ENCODE assay signal across 12 cellular contexts in genomic region chr20:58722379-58722778, GRCh38.
"Had no signal": no experiment of that assay in that cellular context is flagged by ENCODE, and none has a peak within 500 bp of the region (broad histone marks: within the 10 kb centered on the region; RNA-seq: fewer than 3 reads in every experiment).

No MANE protein-coding gene starts in this region.

- H3K4me3 ChIP-seq: breast epithelium, heart right ventricle, neural progenitor cell, smooth muscle cell, tibial artery had no signal

- H3K4me3 Mint-ChIP-seq: activated T-cell treated with anti-CD3 and anti-CD28 coated beads, Interleukin-2, amount 50 U/mL, for 4 hours; neural progenitor cell; stimulated activated memory B cell treated with anti-CD40 and anti-IgM and Interleukin-4, amounts not matched to agents 10 μg/mL and 1 μg/mL and 100 μg/mL, for 72 hours; T-cell had no signal

- H3K36me3 Mint-ChIP-seq: neural progenitor cell; stimulated activated memory B cell treated with anti-CD40 and anti-IgM and Interleukin-4, amounts not matched to agents 10 μg/mL and 1 μg/mL and 100 μg/mL, for 72 hours had no signal

- H3K27ac Mint-ChIP-seq: stimulated activated memory B cell treated with anti-CD40 and anti-IgM and Interleukin-4, amounts not matched to agents 10 μg/mL and 1 μg/mL and 100 μg/mL, for 72 hours; T-cell had no signal

- ATAC-seq: activated T-cell treated with anti-CD3 and anti-CD28 coated beads, Interleukin-2, amount 50 U/mL, for 4 hours; stimulated activated memory B cell treated with anti-CD40 and anti-IgM and Interleukin-4, amounts not matched to agents 10 μg/mL and 1 μg/mL and 100 μg/mL, for 72 hours; T-cell had no signal

- H3K27me3 ChIP-seq: neural progenitor cell had no signal

- H3K79me2 ChIP-seq: parathyroid adenoma had no signal

- H3K4me1 Mint-ChIP-seq: stimulated activated memory B cell treated with anti-CD40 and anti-IgM and Interleukin-4, amounts not matched to agents 10 μg/mL and 1 μg/mL and 100 μg/mL, for 72 hours; T-cell had no signal

- H3K27ac ChIP-seq: breast epithelium, heart right ventricle, neural progenitor cell, parathyroid adenoma, tibial artery had no signal

- H3K36me3 ChIP-seq: breast epithelium, heart right ventricle, neural progenitor cell, tibial artery had no signal

- H3K4me1 ChIP-seq: breast epithelium, heart right ventricle, neural progenitor cell, parathyroid adenoma had no signal

- DNase-seq: activated CD4-positive, alpha-beta T cell treated with anti-CD3 and anti-CD28 coated beads for 48 hours; activated naive CD4-positive, alpha-beta T cell; activated T-cell treated with anti-CD3 and anti-CD28 coated beads, Interleukin-2, amount 50 U/mL, for 4 hours; foreskin melanocyte; heart right ventricle had no signal

- H3K4me2 ChIP-seq: neural progenitor cell, smooth muscle cell had no signal

- H2AFZ ChIP-seq: neural progenitor cell, parathyroid adenoma had no signal

- H3K9me3 Mint-ChIP-seq: neural progenitor cell had no signal

- H3K9me3 ChIP-seq: tibial artery had no signal
